Comparison of ENCODE assay signal across 28 cellular contexts in genomic region chr10:98513704-98514103, GRCh38.
"Had no signal": no experiment of that assay in that cellular context is flagged by ENCODE, and none has a peak within 500 bp of the region (broad histone marks: within the 10 kb centered on the region; RNA-seq: fewer than 3 reads in every experiment).

No MANE protein-coding gene starts in this region.

- H3K4me3 ChIP-seq: esophagus muscularis mucosa, gastrocnemius medialis, heart left ventricle had no signal

- DNase-seq: activated B cell treated with CpG ODN at 0.5 μM for 24 hours; activated CD4-positive, alpha-beta T cell treated with anti-CD3 and anti-CD28 coated beads for 48 hours; activated CD4-positive, alpha-beta T cell treated with anti-CD3 and anti-CD28 coated beads, Interleukin-2, amount 50 U/mL, for 1 hour; activated CD4-positive, alpha-beta T cell treated with anti-CD3 and anti-CD28 coated beads, Interleukin-2, amount 50 U/mL, for 48 hours; activated CD8-positive, alpha-beta memory T cell treated with anti-CD3 and anti-CD28 coated beads for 24 hours; activated CD8-positive, alpha-beta T cell treated with anti-CD3 and anti-CD28 coated beads for 36 hours; activated effector memory CD4-positive, alpha-beta T cell treated with Interleukin-2 at 50 U/mL for 16 hours; activated gamma-delta T cell treated with Interleukin-2 at 50 U/mL for 16 hours; activated naive CD4-positive, alpha-beta T cell treated with anti-CD3 and anti-CD28 coated beads, Interleukin-2, amount 50 U/mL, for 16 hours; activated naive CD4-positive, alpha-beta T cell treated with Interleukin-2 at 50 U/mL for 16 hours; activated T-cell treated with anti-CD3 and anti-CD28 coated beads, Interleukin-2, amount 50 U/mL, for 4 hours; amniotic stem cell; anterior cingulate cortex; caudate nucleus; cortex of kidney; dermis blood vessel endothelial cell; effector CD4-positive, alpha-beta T cell; effector memory CD8-positive, alpha-beta T cell; erythroblast; foreskin keratinocyte; gastrocnemius medialis; glutamatergic neuron; heart left ventricle; T-helper 2 cell; WERI-Rb-1 had no signal

- H3K4me1 ChIP-seq: esophagus muscularis mucosa, foreskin keratinocyte, gastrocnemius medialis, heart left ventricle had no signal

- ATAC-seq: activated CD4-positive, CD25-positive, alpha-beta regulatory T cell treated with anti-CD3 and anti-CD28 coated beads, Interleukin-2, amount 50 U/mL, for 24 hours; activated CD8-positive, alpha-beta T cell treated with anti-CD3 and anti-CD28 coated beads for 36 hours; activated T-cell treated with anti-CD3 and anti-CD28 coated beads, Interleukin-2, amount 50 U/mL, for 4 hours; activated T-helper 17 cell treated with anti-CD3 and anti-CD28 coated beads, Interleukin-2, amount 50 U/mL, for 72 hours; effector memory CD8-positive, alpha-beta T cell; foreskin keratinocyte; gastrocnemius medialis; heart left ventricle had no signal

- H3K9me3 ChIP-seq: esophagus muscularis mucosa, gastrocnemius medialis, heart left ventricle had no signal

- H3K36me3 ChIP-seq: esophagus muscularis mucosa, gastrocnemius medialis, heart left ventricle, WERI-Rb-1 had no signal

- H3K27me3 ChIP-seq: esophagus muscularis mucosa, gastrocnemius medialis had no signal

- H3K27ac ChIP-seq: esophagus muscularis mucosa, foreskin keratinocyte, gastrocnemius medialis, heart left ventricle, WERI-Rb-1 had no signal
